Comparison of ENCODE assay signal across 1 cellular context in the genomic region with DNA sequence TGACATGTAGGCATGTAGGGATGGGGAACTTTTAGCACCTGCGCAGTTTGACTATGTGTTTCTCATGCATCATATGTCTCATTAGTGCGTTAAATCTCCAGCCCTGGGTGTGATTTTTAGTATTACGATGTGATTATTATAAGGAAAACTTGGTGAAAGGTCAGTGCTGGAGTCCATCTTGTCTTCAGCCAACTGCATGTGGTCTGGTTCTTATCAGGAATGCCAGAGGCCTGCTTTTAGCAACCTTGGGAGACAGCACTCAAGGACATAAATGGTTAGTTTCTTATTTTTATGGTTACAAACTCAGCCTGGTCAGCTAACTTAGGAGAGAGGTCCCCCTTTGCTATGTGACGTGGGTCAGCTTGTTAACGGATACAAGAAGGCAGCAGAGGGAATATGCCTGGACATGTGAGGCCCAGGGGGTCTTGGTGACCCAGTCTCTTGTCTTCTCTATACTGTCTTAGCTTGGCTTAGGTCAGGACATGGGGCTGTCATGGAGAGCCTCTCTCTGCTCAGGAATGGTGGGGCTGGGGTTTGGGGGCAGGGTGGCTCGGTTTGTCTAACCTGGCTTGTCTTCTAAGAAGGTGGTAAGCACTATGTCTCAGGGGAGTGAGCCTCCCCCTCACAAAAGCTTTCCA.
A peak's percentile ranks its signal among the peaks of the same experiment; 100 is the strongest.
TF ChIP-seq lines count a peak whose summit lies in the region.

No MANE protein-coding gene starts in this region.

TF ChIP-seq in K562, 482 proteins besides CTCF, POLR2A, EP300 and RAD21 (continued from another document):
- TF ChIP-seq, protein P1, sequence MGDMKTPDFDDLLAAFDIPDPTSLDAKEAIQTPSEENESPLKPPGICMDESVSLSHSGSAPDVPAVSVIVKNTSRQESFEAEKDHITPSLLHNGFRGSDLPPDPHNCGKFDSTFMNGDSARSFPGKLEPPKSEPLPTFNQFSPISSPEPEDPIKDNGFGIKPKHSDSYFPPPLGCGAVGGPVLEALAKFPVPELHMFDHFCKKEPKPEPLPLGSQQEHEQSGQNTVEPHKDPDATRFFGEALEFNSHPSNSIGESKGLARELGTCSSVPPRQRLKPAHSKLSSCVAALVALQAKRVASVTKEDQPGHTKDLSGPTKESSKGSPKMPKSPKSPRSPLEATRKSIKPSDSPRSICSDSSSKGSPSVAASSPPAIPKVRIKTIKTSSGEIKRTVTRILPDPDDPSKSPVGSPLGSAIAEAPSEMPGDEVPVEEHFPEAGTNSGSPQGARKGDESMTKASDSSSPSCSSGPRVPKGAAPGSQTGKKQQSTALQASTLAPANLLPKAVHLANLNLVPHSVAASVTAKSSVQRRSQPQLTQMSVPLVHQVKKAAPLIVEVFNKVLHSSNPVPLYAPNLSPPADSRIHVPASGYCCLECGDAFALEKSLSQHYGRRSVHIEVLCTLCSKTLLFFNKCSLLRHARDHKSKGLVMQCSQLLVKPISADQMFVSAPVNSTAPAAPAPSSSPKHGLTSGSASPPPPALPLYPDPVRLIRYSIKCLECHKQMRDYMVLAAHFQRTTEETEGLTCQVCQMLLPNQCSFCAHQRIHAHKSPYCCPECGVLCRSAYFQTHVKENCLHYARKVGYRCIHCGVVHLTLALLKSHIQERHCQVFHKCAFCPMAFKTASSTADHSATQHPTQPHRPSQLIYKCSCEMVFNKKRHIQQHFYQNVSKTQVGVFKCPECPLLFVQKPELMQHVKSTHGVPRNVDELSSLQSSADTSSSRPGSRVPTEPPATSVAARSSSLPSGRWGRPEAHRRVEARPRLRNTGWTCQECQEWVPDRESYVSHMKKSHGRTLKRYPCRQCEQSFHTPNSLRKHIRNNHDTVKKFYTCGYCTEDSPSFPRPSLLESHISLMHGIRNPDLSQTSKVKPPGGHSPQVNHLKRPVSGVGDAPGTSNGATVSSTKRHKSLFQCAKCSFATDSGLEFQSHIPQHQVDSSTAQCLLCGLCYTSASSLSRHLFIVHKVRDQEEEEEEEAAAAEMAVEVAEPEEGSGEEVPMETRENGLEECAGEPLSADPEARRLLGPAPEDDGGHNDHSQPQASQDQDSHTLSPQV (IDR thresholded peaks at IDR 0.05) = peak; percentile 95
- TF ChIP-seq NCOR1 (IDR thresholded peaks at IDR 0.05) (peak; percentile 26; the same call in 1 of the 2 replicates), LEF1 (IDR thresholded peaks at IDR 0.05) (0 out of 2 replicates have a peak, but pooled peaks have one; percentile 45), YY1 (IDR thresholded peaks at IDR 0.05; ENCODE audit: borderline replicate concordance in 1 of 3, control insufficient read depth in 1 of 3, extremely low read depth in 1 of 3, insufficient read depth in 3 of 3, insufficient read length in 1 of 3, insufficient replicate concordance in 2 of 3, low read depth in 1 of 3, low read length in 2 of 3) (peak in 1 of 3 experiments; percentile 62), FOXM1 (IDR thresholded peaks at IDR 0.05; ENCODE audit: low read depth) (no peak), FOXM1 (CRISPR knock-in tag; IDR thresholded peaks at IDR 0.05; ENCODE audit: low read depth) (no peak), NR1H2 (CRISPR knock-in tag; IDR thresholded peaks at IDR 0.05) (no peak), XRCC4 (IDR thresholded peaks at IDR 0.05; ENCODE audit: extremely low read depth, insufficient read depth, insufficient read length) (no peak), FOXK2 (conservative IDR thresholded peaks at IDR 0.05 in 1 of 2, IDR thresholded peaks at IDR 0.05 in 1 of 2; ENCODE audit: low read depth in 2 of 2) (no peak), KAT7 (CRISPR knock-in tag; IDR thresholded peaks at IDR 0.05; ENCODE audit: borderline replicate concordance) (no peak), MCM3 (IDR thresholded peaks at IDR 0.05) (no peak), SMAD4 (CRISPR knock-in tag; conservative IDR thresholded peaks at IDR 0.05) (peak; percentile 69), TAF7 (tag; IDR thresholded peaks at IDR 0.05) (no peak), PTRF (tag; IDR thresholded peaks at IDR 0.05) (0 out of 2 replicates have a peak, but pooled peaks have one; percentile 23), GABPB1 (CRISPR knock-in tag; IDR thresholded peaks at IDR 0.05) (no peak), NR4A1 (CRISPR knock-in tag; IDR thresholded peaks at IDR 0.05) (no peak), NR4A1 (tag; IDR thresholded peaks at IDR 0.05) (peak; percentile 54; the same call in 1 of the 2 replicates), ZNF3 (CRISPR knock-in tag; IDR thresholded peaks at IDR 0.05) (no peak)
- TF ChIP-seq, protein P2, sequence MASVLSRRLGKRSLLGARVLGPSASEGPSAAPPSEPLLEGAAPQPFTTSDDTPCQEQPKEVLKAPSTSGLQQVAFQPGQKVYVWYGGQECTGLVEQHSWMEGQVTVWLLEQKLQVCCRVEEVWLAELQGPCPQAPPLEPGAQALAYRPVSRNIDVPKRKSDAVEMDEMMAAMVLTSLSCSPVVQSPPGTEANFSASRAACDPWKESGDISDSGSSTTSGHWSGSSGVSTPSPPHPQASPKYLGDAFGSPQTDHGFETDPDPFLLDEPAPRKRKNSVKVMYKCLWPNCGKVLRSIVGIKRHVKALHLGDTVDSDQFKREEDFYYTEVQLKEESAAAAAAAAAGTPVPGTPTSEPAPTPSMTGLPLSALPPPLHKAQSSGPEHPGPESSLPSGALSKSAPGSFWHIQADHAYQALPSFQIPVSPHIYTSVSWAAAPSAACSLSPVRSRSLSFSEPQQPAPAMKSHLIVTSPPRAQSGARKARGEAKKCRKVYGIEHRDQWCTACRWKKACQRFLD (CRISPR knock-in tag; IDR thresholded peaks at IDR 0.05) = peak; percentile 67; the same call in 1 of the 2 replicates
- TF ChIP-seq, protein P3, sequence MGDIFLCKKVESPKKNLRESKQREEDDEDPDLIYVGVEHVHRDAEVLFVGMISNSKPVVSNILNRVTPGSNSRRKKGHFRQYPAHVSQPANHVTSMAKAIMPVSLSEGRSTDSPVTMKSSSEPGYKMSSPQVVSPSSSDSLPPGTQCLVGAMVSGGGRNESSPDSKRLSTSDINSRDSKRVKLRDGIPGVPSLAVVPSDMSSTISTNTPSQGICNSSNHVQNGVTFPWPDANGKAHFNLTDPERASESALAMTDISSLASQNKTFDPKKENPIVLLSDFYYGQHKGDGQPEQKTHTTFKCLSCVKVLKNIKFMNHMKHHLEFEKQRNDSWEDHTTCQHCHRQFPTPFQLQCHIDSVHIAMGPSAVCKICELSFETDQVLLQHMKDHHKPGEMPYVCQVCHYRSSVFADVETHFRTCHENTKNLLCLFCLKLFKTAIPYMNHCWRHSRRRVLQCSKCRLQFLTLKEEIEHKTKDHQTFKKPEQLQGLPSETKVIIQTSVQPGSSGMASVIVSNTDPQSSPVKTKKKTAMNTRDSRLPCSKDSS (IDR thresholded peaks at IDR 0.05; ENCODE audit: low read depth, partially characterized antibody) = no peak
- TF ChIP-seq, protein P4, sequence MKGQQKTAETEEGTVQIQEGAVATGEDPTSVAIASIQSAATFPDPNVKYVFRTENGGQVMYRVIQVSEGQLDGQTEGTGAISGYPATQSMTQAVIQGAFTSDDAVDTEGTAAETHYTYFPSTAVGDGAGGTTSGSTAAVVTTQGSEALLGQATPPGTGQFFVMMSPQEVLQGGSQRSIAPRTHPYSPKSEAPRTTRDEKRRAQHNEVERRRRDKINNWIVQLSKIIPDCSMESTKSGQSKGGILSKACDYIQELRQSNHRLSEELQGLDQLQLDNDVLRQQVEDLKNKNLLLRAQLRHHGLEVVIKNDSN (CRISPR knock-in tag; IDR thresholded peaks at IDR 0.05) = no peak
- TF ChIP-seq, protein P5, sequence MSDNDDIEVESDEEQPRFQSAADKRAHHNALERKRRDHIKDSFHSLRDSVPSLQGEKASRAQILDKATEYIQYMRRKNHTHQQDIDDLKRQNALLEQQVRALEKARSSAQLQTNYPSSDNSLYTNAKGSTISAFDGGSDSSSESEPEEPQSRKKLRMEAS (CRISPR knock-in tag; IDR thresholded peaks at IDR 0.05) = 0 out of 2 replicates have a peak, but pooled peaks have one; percentile 11
